18 cellular contexts compared by ENCODE assay signal in the genomic region with DNA sequence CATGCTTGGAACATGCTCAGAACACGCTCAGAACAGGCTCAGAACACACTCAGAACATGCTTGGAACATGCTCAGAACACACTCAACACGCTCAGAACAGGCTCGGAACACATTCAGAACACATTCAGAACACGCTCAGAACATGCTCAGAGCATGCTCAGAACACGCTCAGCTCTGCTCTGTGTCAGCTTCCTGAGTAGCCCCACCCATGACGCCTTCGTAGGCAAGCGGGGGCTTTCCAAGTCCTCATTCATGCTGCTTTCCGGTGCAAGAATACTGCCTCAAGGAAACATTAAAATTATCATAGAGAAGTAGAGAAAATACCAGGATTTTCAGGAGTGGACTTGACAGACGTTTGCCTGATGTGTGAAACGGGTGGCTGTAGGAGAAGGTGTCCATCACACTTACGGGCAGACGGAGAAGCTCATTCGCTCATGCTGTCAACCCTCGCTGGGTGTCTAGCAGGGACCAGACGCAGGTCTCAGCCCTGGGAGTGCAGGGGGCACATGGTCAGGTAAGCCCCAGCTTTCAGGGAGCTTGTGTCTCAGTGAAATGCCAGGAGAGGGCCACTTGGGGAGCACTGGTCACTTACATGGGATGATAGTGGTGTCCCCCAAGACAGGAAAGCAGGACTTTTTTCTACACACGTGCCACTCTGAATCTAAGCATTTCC. TPM values are rescaled to one million over a fixed set of nuclear protein-coding genes. Genes with fewer than 3 reads are reported as not detected.
DNase-seq lines count a peak whose midpoint lies in the region; ATAC-seq, FAIRE-seq and TF ChIP-seq lines count a peak whose summit lies in the region.
"Had no signal": no experiment of that assay in that cellular context is flagged by ENCODE, and none has a peak within 500 bp of the region (broad histone marks: within the 10 kb centered on the region; RNA-seq: fewer than 3 reads in every experiment).

No MANE protein-coding gene starts in this region.

- CTCF ChIA-PET in GM12878 (lab: Yijun Ruan, JAX), result no interaction called here

- no peak for FAIRE-seq in GM12878 (lab: Jason Lieb, UNC)
- FAIRE-seq: GM12892, urothelium cell line had no signal

- ATAC-seq in heart right ventricle, result peak in 5 of 8 donors; percentile 33 to 74 (median 64)
- ATAC-seq in Right ventricle myocardium inferior, result no peak
- ATAC-seq in HG02885 (IDR thresholded peaks at IDR 0.05; ENCODE audit: poor library complexity, unreplicated experiment), result peak; percentile 52
- ATAC-seq in GM12878, result no peak
- peak; percentile 63 for ATAC-seq in stimulated activated memory B cell treated with anti-CD40 and anti-IgM and Interleukin-4, amounts not matched to agents 10 μg/mL and 1 μg/mL and 100 μg/mL, for 72 hours
- no peak for ATAC-seq in GM18870 (IDR thresholded peaks at IDR 0.05; ENCODE audit: unreplicated experiment)
- ATAC-seq: body of pancreas had no signal

- H3K4me1 Mint-ChIP-seq in stimulated activated memory B cell treated with anti-CD40 and anti-IgM and Interleukin-4, amounts not matched to agents 10 μg/mL and 1 μg/mL and 100 μg/mL, for 72 hours, result peaks cover 7% of the 10 kb centered on the region

- no peaks in the 10 kb centered on the region for H3K79me2 ChIP-seq in GM12878 (ENCODE audit: control insufficient read depth, insufficient read depth, low read length)

- BruUV-seq in GM12878 (replicated peaks; lab: Mats Ljungman, UMichigan), result no TSS peak

- peaks cover 0 to 96% (median 87%) of the 10 kb centered on the region in 7 donors for H3K27me3 ChIP-seq in heart right ventricle
- no peaks in the 10 kb centered on the region for H3K27me3 ChIP-seq in GM12878 (replicated peaks in 1 of 2; ENCODE audit: control insufficient read depth in 2 of 2, insufficient read depth in 2 of 2, low read length in 1 of 2)
- H3K27me3 ChIP-seq in H7 (ENCODE audit: control insufficient read depth, insufficient read depth, low read length), result peaks cover 24% of the 10 kb centered on the region
- H3K27me3 ChIP-seq: body of pancreas had no signal

- peak overlapping the region; percentile 12 for H3K27ac Mint-ChIP-seq in stimulated activated memory B cell treated with anti-CD40 and anti-IgM and Interleukin-4, amounts not matched to agents 10 μg/mL and 1 μg/mL and 100 μg/mL, for 72 hours
- H3K27ac Mint-ChIP-seq: H9 had no signal

- RAD21 ChIA-PET in GM12878 (lab: Charles Lee; ENCODE audit: unreplicated experiment), result no interaction called here

- peak overlapping the region; percentile 43 for H3K9ac ChIP-seq in GM12878 (ENCODE audit: control insufficient read depth, insufficient read depth, low read length)

- intact Hi-C loops in heart right ventricle (cut with DNase I) (no loop called here), Right ventricle myocardium inferior (cut with DNase I) (no loop called here), GM12878 (cut with micrococcal nuclease; ENCODE audit: unreplicated experiment) (no loop called here)

- SMC1A ChIA-PET in GM12878 (lab: Charles Lee; ENCODE audit: uncharacterized antibody, unreplicated experiment), result no interaction called here

- H3K36me3 ChIP-seq in heart right ventricle (no peaks in the 10 kb centered on the region), GM12878 (ENCODE audit: control insufficient read depth in 2 of 2, insufficient read depth in 2 of 2, low read length in 1 of 2) (no peaks in the 10 kb centered on the region), H7 (replicated peaks; ENCODE audit: control insufficient read depth, insufficient read depth, low read length) (no peaks in the 10 kb centered on the region)
- H3K36me3 ChIP-seq: SJSA1 had no signal

- peak overlapping the region; percentile 53 for H3K4me3 Mint-ChIP-seq in stimulated activated memory B cell treated with anti-CD40 and anti-IgM and Interleukin-4, amounts not matched to agents 10 μg/mL and 1 μg/mL and 100 μg/mL, for 72 hours
- H3K4me3 Mint-ChIP-seq: H9 had no signal

- POLR2A ChIA-PET in GM12878 (lab: Charles Lee), result no interaction called here

- peak overlapping the region; percentile 67 for H2AFZ ChIP-seq in GM12878 (ENCODE audit: control insufficient read depth, low read depth, low read length)

- TF ChIP-seq POLR2A in GM12878 (IDR thresholded peaks at IDR 0.05; ENCODE audit: low read depth, low read length), result peak; percentile 35; the same call in 1 of the 2 replicates

- H3K9me3 Mint-ChIP-seq in stimulated activated memory B cell treated with anti-CD40 and anti-IgM and Interleukin-4, amounts not matched to agents 10 μg/mL and 1 μg/mL and 100 μg/mL, for 72 hours, result peaks cover 3% of the 10 kb centered on the region

- DNase-seq in heart right ventricle (no peak), Right ventricle myocardium inferior (ENCODE audit: missing footprints) (no peak), GM12878 (ENCODE audit: low read depth, low spot score) (no peak), H7 (no peak), NCI-H2196 (lab: John Stamatoyannopoulos, UW; ENCODE audit: unreplicated experiment) (no peak)
- DNase-seq: activated T-cell treated with anti-CD3 and anti-CD28 coated beads, Interleukin-2, amount 50 U/mL, for 48 hours; body of pancreas; DMS79; effector CD4-positive, alpha-beta T cell; H9 had no signal

- TF ChIP-seq EP300 in GM12878 (IDR thresholded peaks at IDR 0.05; ENCODE audit: borderline replicate concordance in 1 of 2, control insufficient read depth in 1 of 2, low read depth in 2 of 2, low read length in 2 of 2), result no peak

- H4K20me1 ChIP-seq in GM12878 (ENCODE audit: control insufficient read depth, insufficient read depth), result no peaks in the 10 kb centered on the region

- peak overlapping the region in 1 of 10 donors; percentile 9 for H3K4me3 ChIP-seq in heart right ventricle
- no peak overlapping the region for H3K4me3 ChIP-seq in GM12878
- H3K4me3 ChIP-seq in H7 (ENCODE audit: insufficient read depth, low read depth, low read length), result no peak overlapping the region
- H3K4me3 ChIP-seq: body of pancreas, SJSA1 had no signal

- H3K27me3 Mint-ChIP-seq in stimulated activated memory B cell treated with anti-CD40 and anti-IgM and Interleukin-4, amounts not matched to agents 10 μg/mL and 1 μg/mL and 100 μg/mL, for 72 hours, result peaks cover 38% of the 10 kb centered on the region

- in situ Hi-C loops in GM12878 (cut with MboI), result no loop called here

- H3K27ac ChIP-seq in heart right ventricle, result no peak overlapping the region
- H3K27ac ChIP-seq in GM12878 (ENCODE audit: control insufficient read depth, insufficient read depth), result peak overlapping the region; percentile 61
- H3K27ac ChIP-seq: body of pancreas, SJSA1 had no signal

- H3K9me3 ChIP-seq in heart right ventricle, result no peaks in the 10 kb centered on the region
- H3K9me3 ChIP-seq in GM12878 (replicated peaks; ENCODE audit: control insufficient read depth, insufficient read depth, low read length), result no peaks in the 10 kb centered on the region; the same call in 2 of the 3 replicates
- H3K9me3 ChIP-seq: body of pancreas, SJSA1 had no signal

- peaks cover 0 to 8% (median 0%) of the 10 kb centered on the region in 9 donors for H3K4me1 ChIP-seq in heart right ventricle
- H3K4me1 ChIP-seq in GM12878 (ENCODE audit: control insufficient read depth, insufficient read depth, low read length), result peaks cover 5% of the 10 kb centered on the region
- H3K4me1 ChIP-seq: body of pancreas, SJSA1 had no signal

- 53 to 58% methylated on average over 17 of the region's 17 CpGs for WGBS in heart right ventricle, 2 donors
- 22% methylated on average over 17 of the region's 17 CpGs for WGBS in GM12878 (ENCODE audit: insufficient coverage, insufficient replicate concordance, low lambda C conversion rate, missing lambda C conversion rate)

- H3K36me3 Mint-ChIP-seq in stimulated activated memory B cell treated with anti-CD40 and anti-IgM and Interleukin-4, amounts not matched to agents 10 μg/mL and 1 μg/mL and 100 μg/mL, for 72 hours, result no peaks in the 10 kb centered on the region

- no peak for TF ChIP-seq RAD21 in GM12878 (IDR thresholded peaks at IDR 0.05; ENCODE audit: insufficient read depth, low read depth, low read length)

- H3K4me2 ChIP-seq in GM12878 (ENCODE audit: control insufficient read depth, insufficient read depth), result peak overlapping the region; percentile 65

- TF ChIP-seq CTCF in heart right ventricle (IDR thresholded peaks at IDR 0.05) (no peak), GM12878 (IDR thresholded peaks at IDR 0.05 in 2 of 3, conservative IDR thresholded peaks at IDR 0.05 in 1 of 3; ENCODE audit: control insufficient read depth in 2 of 3, extremely low read depth in 1 of 3, insufficient read depth in 1 of 3, low read depth in 3 of 3, low read length in 3 of 3) (no peak)

RNA-seq across cellular contexts. Expression of gene EN2, which starts 24.7 kb away (rescaled TPM):
- total RNA-seq in heart right ventricle (under 1 TPM in 2 of 10 donors, not detected in 8; 0.07 to 0.08 TPM), Right ventricle myocardium inferior (0.11 TPM), GM12878 (2014; rRNA removed) (not detected in 2 replicates), GM12878 (2014; rRNA removed; fragmentation: Illumina TruSeq; extraction: Trizol) (not detected in 2 replicates), GM12878 (2021) (not detected in 2 replicates)
- polyA plus RNA-seq in heart right ventricle (under 1 TPM; 0.01 to 0.07 TPM), GM12878 (2011; rRNA removed) (not detected in 2 replicates), GM12878 (2014; fragmentation: Illumina TruSeq; extraction: Trizol) (not detected in 2 replicates), GM12878 (2014; fragmentation: Nextera tagmentation; extraction: Ambion mirVana) (not detected), GM12878 (2014; rRNA removed) (not detected in 2 replicates), GM12878 (2016; fragmentation: Nextera tagmentation; extraction: Ambion mirVana) (not detected)
- total RNA-seq in GM12878 (2013; cell fraction: nucleolus; rRNA removed), result not detected in 2 replicates
- not detected for polyA plus RNA-seq in GM12878 (2011; ENCODE audit: low read depth)
- polyA plus RNA-seq in GM12878 (2011; cell fraction: cytosol; rRNA removed), result not detected in 2 replicates
- not detected in 2 replicates for polyA plus RNA-seq in GM12878 (2011; cell fraction: nucleus; rRNA removed)
- not detected in 2 replicates for polyA plus RNA-seq in GM12878 (2012)
- not detected in 2 replicates for polyA minus RNA-seq in GM12878 (2011; rRNA and poly(A)+ RNA removed)
- not detected in 2 replicates for polyA minus RNA-seq in GM12878 (2011; cell fraction: cytosol; rRNA and poly(A)+ RNA removed)
- polyA minus RNA-seq in GM12878 (2011; cell fraction: nucleus; rRNA and poly(A)+ RNA removed), result not detected in 2 replicates
- 0.04 TPM in 1 of 2 replicates, not detected in the other for total RNA-seq in H7 (2014; rRNA removed; shearing (Covaris generic))
- total RNA-seq: body of pancreas, fibroblast of villous mesenchyme, pulmonary artery endothelial cell had no signal

Comparison
In these comparisons a context has a peak if more than half of its experiments do, and no peak if none do; other contexts are left out.
1. ATAC-seq: peak in heart right ventricle (5 of 8), HG02885 (single experiment) and stimulated activated memory B cell treated with anti-CD40 and anti-IgM and Interleukin-4, amounts not matched to agents 10 μg/mL and 1 μg/mL and 100 μg/mL, for 72 hours (single experiment); none in Right ventricle myocardium inferior (single experiment), GM12878 (single experiment) and GM18870 (single experiment).